8 cellular contexts compared by ENCODE assay signal in genomic region chr1:16206547-16207317, GRCh38. TPM values are rescaled to one million over a fixed set of nuclear protein-coding genes. Genes with fewer than 3 reads are reported as not detected.
DNase-seq lines count a peak whose midpoint lies in the region; ATAC-seq, FAIRE-seq and TF ChIP-seq lines count a peak whose summit lies in the region.

No MANE protein-coding gene starts in this region.

- no peak for TF ChIP-seq CTCF in RWPE2 (IDR thresholded peaks at IDR 0.05; ENCODE audit: poor library complexity, severe bottlenecking)
- no peak for TF ChIP-seq CTCF in foreskin keratinocyte (conservative IDR thresholded peaks at IDR 0.05)

- peak; percentile 99 for DNase-seq in EH (ENCODE audit: low read depth)
- DNase-seq in H54 (ENCODE audit: insufficient read length, low spot score): peak; percentile 76
- DNase-seq in M059J (ENCODE audit: low read depth): peak; percentile 94
- DNase-seq in RWPE2 (ENCODE audit: low spot score): peak; percentile 98
- DNase-seq in activated gamma-delta T cell (lab: John Stamatoyannopoulos, UW): peak; percentile 89
- peak; percentile 94 to 98 for DNase-seq in foreskin keratinocyte

- H3K4me3 ChIP-seq in RWPE2 (ENCODE audit: severe bottlenecking) (peak overlapping the region; percentile 33), neuron (ENCODE audit: low read length) (peak overlapping the region; percentile 42), stomach smooth muscle (ENCODE audit: low read length in 2 of 2) (peak overlapping the region; percentile 61 to 73)

- H3K9me3 ChIP-seq in RWPE2 (ENCODE audit: severe bottlenecking) (no peaks in the 10 kb centered on the region), neuron (ENCODE audit: low read length) (no peaks in the 10 kb centered on the region), stomach smooth muscle (ENCODE audit: control insufficient read depth in 2 of 2, low read length in 2 of 2) (no peaks in the 10 kb centered on the region)

- TF ChIP-seq POLR2A in H54 (IDR thresholded peaks at IDR 0.05; ENCODE audit: low read depth, low read length): peak; percentile 71

- peak overlapping the region; percentile 65 to 78 for H3K9ac ChIP-seq in stomach smooth muscle (ENCODE audit: low read length in 2 of 2)

- peak; percentile 6 for FAIRE-seq in H54 (lab: Jason Lieb, UNC)

- H3K36me3 ChIP-seq in RWPE2 (ENCODE audit: low read depth): no peaks in the 10 kb centered on the region
- H3K36me3 ChIP-seq in neuron (ENCODE audit: insufficient read depth, low read length): no peaks in the 10 kb centered on the region
- H3K36me3 ChIP-seq in stomach smooth muscle (ENCODE audit: control insufficient read depth in 2 of 2, insufficient read depth in 2 of 2, low read length in 2 of 2): no peaks in the 10 kb centered on the region

- H3K27ac ChIP-seq in RWPE2 (ENCODE audit: poor library complexity, severe bottlenecking): peak overlapping the region; percentile 66
- H3K27ac ChIP-seq in foreskin keratinocyte: peak overlapping the region; percentile 29
- H3K27ac ChIP-seq in stomach smooth muscle (ENCODE audit: low read length): peak overlapping the region; percentile 84

- ATAC-seq in RWPE2 (ENCODE audit: low read depth) (peak; percentile 95), foreskin keratinocyte (peak; percentile 90)

- no peaks in the 10 kb centered on the region for H3K27me3 ChIP-seq in RWPE2 (ENCODE audit: insufficient read depth, poor library complexity, severe bottlenecking)
- no peaks in the 10 kb centered on the region for H3K27me3 ChIP-seq in foreskin keratinocyte
- H3K27me3 ChIP-seq in neuron (ENCODE audit: insufficient read depth, low read length): peaks cover 3% of the 10 kb centered on the region
- no peaks in the 10 kb centered on the region for H3K27me3 ChIP-seq in stomach smooth muscle (ENCODE audit: control insufficient read depth in 1 of 2, insufficient read depth in 2 of 2, low read length in 2 of 2)

- no peaks in the 10 kb centered on the region for H3K4me1 ChIP-seq in RWPE2 (ENCODE audit: insufficient read depth, poor library complexity, severe bottlenecking)
- H3K4me1 ChIP-seq in foreskin keratinocyte: peaks cover 5% of the 10 kb centered on the region
- H3K4me1 ChIP-seq in neuron (ENCODE audit: insufficient read depth, low read length): peaks cover 8% of the 10 kb centered on the region
- H3K4me1 ChIP-seq in stomach smooth muscle (ENCODE audit: control insufficient read depth, insufficient read depth, low read length): peaks cover 12% of the 10 kb centered on the region

- H2AFZ ChIP-seq in neuron (ENCODE audit: low read depth, low read length): peak overlapping the region; percentile 71

RNA-seq across cellular contexts. Expression of gene ARHGEF19, which starts 5.7 kb away (rescaled TPM):
- total RNA-seq in M059J (2014; rRNA removed; shearing (Covaris generic)): 2.8 and 3.2 TPM in 2 replicates
- 10.7 and 15.3 TPM in 2 replicates for total RNA-seq in foreskin keratinocyte
- 11.1 and 13.9 TPM in 2 replicates for polyA plus RNA-seq in foreskin keratinocyte

RNA-seq across cellular contexts. Expression of gene CPLANE2, which starts 30.3 kb away (rescaled TPM):
- total RNA-seq in M059J (2014; rRNA removed; shearing (Covaris generic)): 1.6 and 6.5 TPM in 2 replicates
- 5.1 and 5.4 TPM in 2 replicates for total RNA-seq in foreskin keratinocyte
- 3.4 and 4.1 TPM in 2 replicates for polyA plus RNA-seq in foreskin keratinocyte

RNA-seq across cellular contexts. Expression of gene EPHA2, which starts 50.9 kb away (rescaled TPM):
- 136 and 212 TPM in 2 replicates for total RNA-seq in M059J (2014; rRNA removed; shearing (Covaris generic))
- 138 and 139 TPM in 2 replicates for total RNA-seq in foreskin keratinocyte
- polyA plus RNA-seq in foreskin keratinocyte: 70.5 and 77.6 TPM in 2 replicates

Comparison
In these comparisons a context has a peak if more than half of its experiments do, and no peak if none do; other contexts are left out.
1. Peak in every context shown above with its lines: DNase-seq, ATAC-seq, H3K4me3 ChIP-seq and H3K27ac ChIP-seq.
2. H3K27ac ChIP-seq: peak in every context shown above with its lines; median percentile 84 in stomach smooth muscle; 66 in RWPE2; 29 in foreskin keratinocyte.